8 cellular contexts compared by ENCODE assay signal in genomic region chr2:42101641-42102605, GRCh38.
DNase-seq lines count a peak whose midpoint lies in the region; ATAC-seq and TF ChIP-seq lines count a peak whose summit lies in the region.

No MANE protein-coding gene starts in this region.

- H3K27me3 ChIP-seq in brain microvascular endothelial cell (replicated peaks), result no peaks in the 10 kb centered on the region

- no peaks in the 10 kb centered on the region for H3K36me3 ChIP-seq in brain microvascular endothelial cell (replicated peaks)

- TF ChIP-seq CTCF in brain microvascular endothelial cell (IDR thresholded peaks at IDR 0.05; ENCODE audit: low read depth, low read length, missing control alignments), result no peak

- in situ Hi-C loops in brain microvascular endothelial cell (cut with HindIII; ENCODE audit: low pct_ligation_motif_present, low sequenced_read_pairs), result loop anchor here (25.0 kb wide), 1 partner anchor 210 kb away; no protein-coding TSS in a partner anchor

- H3K27ac ChIP-seq in brain microvascular endothelial cell, result peak overlapping the region; percentile 92

- peak overlapping the region; percentile 26 for H3K4me3 ChIP-seq in brain microvascular endothelial cell (ENCODE audit: low read depth, low read length)

- DNase-seq in T-helper 9 cell (peak; percentile 91), brain microvascular endothelial cell (peak; percentile 85), kidney glomerular epithelial cell (lab: John Stamatoyannopoulos, UW) (peak; percentile 61), UCSD-AML1 (lab: John Stamatoyannopoulos, UW; ENCODE audit: unreplicated experiment) (no peak), NCI-H748 (lab: John Stamatoyannopoulos, UW; ENCODE audit: unreplicated experiment) (no peak)
- DNase-seq in stimulated activated CD4-positive, alpha-beta T cell treated with anti-CD3 and anti-CD28 coated beads, Interleukin-2, amount 100 ng/mL, for 4 hours (ENCODE audit: low read depth), result peak; percentile 92

- ATAC-seq in GM18861 (IDR thresholded peaks at IDR 0.05; ENCODE audit: unreplicated experiment), result peak; percentile 50
- peak; percentile 73 for ATAC-seq in HG03045 (IDR thresholded peaks at IDR 0.05; ENCODE audit: unreplicated experiment)

Comparison
In these comparisons a context has a peak if more than half of its experiments do, and no peak if none do; other contexts are left out.
1. DNase-seq: peak in T-helper 9 cell (single experiment), brain microvascular endothelial cell (single experiment), kidney glomerular epithelial cell (single experiment) and stimulated activated CD4-positive, alpha-beta T cell treated with anti-CD3 and anti-CD28 coated beads, Interleukin-2, amount 100 ng/mL, for 4 hours (single experiment); none in UCSD-AML1 (single experiment) and NCI-H748 (single experiment).